ENCODE assay signal across 8 cellular contexts in genomic region chr1:164637461-164638375, GRCh38.
A peak's percentile ranks its signal among the peaks of the same experiment; 100 is the strongest.
DNase-seq lines count a peak whose midpoint lies in the region; ATAC-seq and TF ChIP-seq lines count a peak whose summit lies in the region.

No MANE protein-coding gene starts in this region.

- H3K27me3 ChIP-seq in heart left ventricle, result no peaks in the 10 kb centered on the region
- no peaks in the 10 kb centered on the region for H3K27me3 ChIP-seq in gastrocnemius medialis
- H3K27me3 ChIP-seq in naive thymus-derived CD4-positive, alpha-beta T cell (ENCODE audit: control insufficient read depth in 2 of 2, insufficient read depth in 2 of 2, low read length in 2 of 2), result no peaks in the 10 kb centered on the region

- no peak for TF ChIP-seq POLR2A in heart left ventricle (IDR thresholded peaks at IDR 0.05)
- TF ChIP-seq POLR2A in gastrocnemius medialis (IDR thresholded peaks at IDR 0.05), result no peak

- H3K4me1 ChIP-seq in heart left ventricle (peaks cover 0 to 89% (median 66%) of the 10 kb centered on the region in 12 donors), gastrocnemius medialis (peaks cover 97 to 100% of the 10 kb centered on the region in 2 donors)
- H3K4me1 ChIP-seq in naive thymus-derived CD4-positive, alpha-beta T cell (ENCODE audit: control insufficient read depth in 2 of 2, insufficient read depth in 2 of 2, low read length in 2 of 2), result no peaks in the 10 kb centered on the region

- H3K27ac ChIP-seq in heart left ventricle, result peak overlapping the region; percentile 56 to 91 (median 81)
- peak overlapping the region; percentile 84 to 92 (median 90) for H3K27ac ChIP-seq in gastrocnemius medialis
- no peak overlapping the region for H3K27ac ChIP-seq in naive thymus-derived CD4-positive, alpha-beta T cell (ENCODE audit: low read depth, low read length)

- no peaks in the 10 kb centered on the region for H3K9me3 Mint-ChIP-seq in WTC11
- H3K9me3 Mint-ChIP-seq in naive thymus-derived CD4-positive, alpha-beta T cell, result peaks cover 0 to 6% (median 0%) of the 10 kb centered on the region in 11 donors

- peaks cover 67% of the 10 kb centered on the region for H3K4me1 Mint-ChIP-seq in WTC11
- no peaks in the 10 kb centered on the region for H3K4me1 Mint-ChIP-seq in naive thymus-derived CD4-positive, alpha-beta T cell

- TF ChIP-seq CTCF in WTC11 (IDR thresholded peaks at IDR 0.05) (no peak), heart left ventricle (IDR thresholded peaks at IDR 0.05) (no peak), gastrocnemius medialis (IDR thresholded peaks at IDR 0.05 in 4 of 5, conservative IDR thresholded peaks at IDR 0.05 in 1 of 5) (no peak)

- H3K27ac Mint-ChIP-seq in WTC11, result peak overlapping the region; percentile 21; the same call in 1 of the 2 replicates
- H3K27ac Mint-ChIP-seq in naive thymus-derived CD4-positive, alpha-beta T cell, result no peak overlapping the region

- CTCF ChIA-PET in WTC11 (lab: Charles Lee), result interaction anchor here (1.0 kb wide), 1 partner anchor 36 kb away, joined by 4 read pairs; no protein-coding TSS in a partner anchor
- CTCF ChIA-PET in naive thymus-derived CD4-positive, alpha-beta T cell (lab: Charles Lee), result no interaction called here

- H3K4me3 ChIP-seq in heart left ventricle, result no peak overlapping the region
- no peak overlapping the region for H3K4me3 ChIP-seq in gastrocnemius medialis
- H3K4me3 ChIP-seq in naive thymus-derived CD4-positive, alpha-beta T cell (ENCODE audit: low read length), result no peak overlapping the region

- ATAC-seq in WTC11, result no peak
- peak; percentile 63 to 81 (median 78) for ATAC-seq in heart left ventricle
- peak; percentile 18 to 21 for ATAC-seq in gastrocnemius medialis
- no peak for ATAC-seq in HG02623 (IDR thresholded peaks at IDR 0.05; ENCODE audit: unreplicated experiment)
- no peak for ATAC-seq in GM19452 (IDR thresholded peaks at IDR 0.05; ENCODE audit: unreplicated experiment)
- no peak for ATAC-seq in naive thymus-derived CD4-positive, alpha-beta T cell

- DNase-seq in HT-29 (ENCODE audit: low spot score), result peak; percentile 27
- DNase-seq in WTC11 (ENCODE audit: low spot score), result no peak
- peak; percentile 56 to 81 (median 63) for DNase-seq in heart left ventricle
- DNase-seq in gastrocnemius medialis, result peak in 1 of 2 donors; percentile 48
- DNase-seq in naive thymus-derived CD4-positive, alpha-beta T cell, result no peak
- DNase-seq in activated CD4-positive, alpha-beta T cell treated with anti-CD3 and anti-CD28 coated beads, Interleukin-2, amount 50 U/mL, for 48 hours, result no peak

- no peak overlapping the region for H3K4me3 Mint-ChIP-seq in WTC11
- H3K4me3 Mint-ChIP-seq in naive thymus-derived CD4-positive, alpha-beta T cell, result no peak overlapping the region

- 40 to 50% (median 45%) methylated on average over 13 of the region's 13 CpGs for WGBS in heart left ventricle, 4 donors

- H3K36me3 Mint-ChIP-seq in WTC11, result peaks cover 18% of the 10 kb centered on the region
- H3K36me3 Mint-ChIP-seq in naive thymus-derived CD4-positive, alpha-beta T cell, result no peaks in the 10 kb centered on the region

- in situ Hi-C loops in gastrocnemius medialis (cut with MboI; ENCODE audit: low sequenced_read_pairs in 4 of 4), result loop anchor here in 1 of 4 donors (10.0 kb wide), 1 partner anchor 147 kb away; no protein-coding TSS in a partner anchor

- intact Hi-C loops in heart left ventricle (cut with DNase I), result loop anchor here in 2 of 10 donors (10.0 kb wide), 2 partner anchors 147 to 277 kb away; no protein-coding TSS in a partner anchor
- intact Hi-C loops in gastrocnemius medialis (cut with DNase I; ENCODE audit: low total_unique reads), result loop anchor here (2.0 kb wide), 3 partner anchors 21 to 151 kb away; no protein-coding TSS in a partner anchor
- intact Hi-C loops in naive thymus-derived CD4-positive, alpha-beta T cell (cut with micrococcal nuclease), result no loop called here

- H3K36me3 ChIP-seq in heart left ventricle (peaks cover 0 to 6% (median 0%) of the 10 kb centered on the region in 9 donors), gastrocnemius medialis (no peaks in the 10 kb centered on the region)
- H3K36me3 ChIP-seq in naive thymus-derived CD4-positive, alpha-beta T cell (ENCODE audit: control insufficient read depth in 2 of 3, insufficient read depth in 3 of 3, low read length in 3 of 3), result no peaks in the 10 kb centered on the region

- H3K9me3 ChIP-seq in heart left ventricle (no peaks in the 10 kb centered on the region), gastrocnemius medialis (no peaks in the 10 kb centered on the region)
- no peaks in the 10 kb centered on the region for H3K9me3 ChIP-seq in naive thymus-derived CD4-positive, alpha-beta T cell (ENCODE audit: control insufficient read depth in 2 of 3, low read length in 3 of 3)

- POLR2A ChIA-PET in WTC11 (lab: Charles Lee), result interaction anchor here (0.6 kb wide), 1 partner anchor 10 kb away, joined by 3 read pairs; no protein-coding TSS in a partner anchor
- POLR2A ChIA-PET in naive thymus-derived CD4-positive, alpha-beta T cell (lab: Charles Lee), result interaction anchor here (0.6 kb wide), 1 partner anchor 1273 kb away, joined by 4 read pairs; no protein-coding TSS in a partner anchor

- no peaks in the 10 kb centered on the region for H3K27me3 Mint-ChIP-seq in WTC11 (ENCODE audit: low read depth)
- peaks cover 0 to 4% (median 0%) of the 10 kb centered on the region in 5 donors for H3K27me3 Mint-ChIP-seq in naive thymus-derived CD4-positive, alpha-beta T cell

TF ChIP-seq in WTC11, 78 proteins besides CTCF, POLR2A, EP300 and RAD21 (continues in another document):
- no peak for TF ChIP-seq IRF1 (CRISPR knock-in tag; IDR thresholded peaks at IDR 0.05)
- no peak for TF ChIP-seq MLX (CRISPR knock-in tag; IDR thresholded peaks at IDR 0.05)
- TF ChIP-seq RELA (CRISPR knock-in tag; IDR thresholded peaks at IDR 0.05; ENCODE audit: borderline replicate concordance), result no peak
- TF ChIP-seq PREB (CRISPR knock-in tag; IDR thresholded peaks at IDR 0.05; ENCODE audit: borderline replicate concordance), result no peak
- TF ChIP-seq ZNF532 (CRISPR knock-in tag; IDR thresholded peaks at IDR 0.05; ENCODE audit: borderline replicate concordance), result no peak
- TF ChIP-seq ERG (CRISPR knock-in tag; IDR thresholded peaks at IDR 0.05), result no peak

Comparison
In these comparisons a context has a peak if more than half of its experiments do, and no peak if none do; other contexts are left out.
1. DNase-seq: peak in HT-29 (single experiment) and heart left ventricle (5 of 5); none in WTC11 (single experiment), naive thymus-derived CD4-positive, alpha-beta T cell (0 of 9) and activated CD4-positive, alpha-beta T cell treated with anti-CD3 and anti-CD28 coated beads, Interleukin-2, amount 50 U/mL, for 48 hours (0 of 2).
2. ATAC-seq: peak in heart left ventricle (4 of 4) and gastrocnemius medialis (2 of 2); none in WTC11 (single experiment), HG02623 (single experiment), GM19452 (single experiment) and naive thymus-derived CD4-positive, alpha-beta T cell (single experiment).